In genomic region chr9:91160181-91160580, GRCh38 we compare ENCODE assay signal across 1 cellular context.
TF ChIP-seq lines count a peak whose summit lies in the region.

No MANE protein-coding gene starts in this region.

TF ChIP-seq in HepG2, 621 proteins besides CTCF, POLR2A, EP300 and RAD21 (continued from another document):
- no peak for TF ChIP-seq ZGPAT (CRISPR knock-in tag; IDR thresholded peaks at IDR 0.05)
- no peak for TF ChIP-seq RBAK (CRISPR knock-in tag; IDR thresholded peaks at IDR 0.05)
- no peak for TF ChIP-seq SNAI1 (CRISPR knock-in tag; IDR thresholded peaks at IDR 0.05; ENCODE audit: borderline replicate concordance)
